Comparison of ENCODE assay signal across 23 cellular contexts in genomic region chr15:96699871-96700401, GRCh38.
A peak's percentile ranks its signal among the peaks of the same experiment; 100 is the strongest.
DNase-seq lines count a peak whose midpoint lies in the region; ATAC-seq and TF ChIP-seq lines count a peak whose summit lies in the region.
"Had no signal": no experiment of that assay in that cellular context is flagged by ENCODE, and none has a peak within 500 bp of the region (broad histone marks: within the 10 kb centered on the region; RNA-seq: fewer than 3 reads in every experiment).

No MANE protein-coding gene starts in this region.

- no peak overlapping the region for H3K27ac ChIP-seq in iPS-20b (ENCODE audit: low read length)
- H3K27ac ChIP-seq: epithelial cell of prostate, heart left ventricle, left ventricle myocardium inferior, SK-N-MC, skin epidermis, upper lobe of left lung had no signal

- H3K9ac ChIP-seq in iPS-20b (ENCODE audit: low read depth, low read length), result 0 out of 2 replicates have a peak overlapping the region, but pooled peaks have one; percentile 5

- peaks cover 52% of the 10 kb centered on the region for H3K4me1 ChIP-seq in iPS-20b (ENCODE audit: insufficient read depth, low read length)
- H3K4me1 ChIP-seq: BE2C, heart left ventricle, left ventricle myocardium inferior, upper lobe of left lung had no signal

- peak overlapping the region; percentile 16; the same call in 1 of the 2 replicates for H3K4me3 ChIP-seq in iPS-20b (ENCODE audit: low read length)
- H3K4me3 ChIP-seq: heart left ventricle, left ventricle myocardium inferior, SK-N-MC, skin epidermis, upper lobe of left lung had no signal

- DNase-seq in ELF-1 (ENCODE audit: low read depth, low spot score), result peak; percentile 85
- peak; percentile 78 for DNase-seq in NCI-H128 (lab: John Stamatoyannopoulos, UW; ENCODE audit: unreplicated experiment)
- peak; percentile 66 for DNase-seq in NCI-H345 (lab: John Stamatoyannopoulos, UW)
- DNase-seq in NCI-H2227 treated with DMSO at 0.1 percent for 48 hours (lab: John Stamatoyannopoulos, UW), result no peak
- no peak for DNase-seq in GM20000 (ENCODE audit: low spot score)
- no peak for DNase-seq in GDM1 (lab: John Stamatoyannopoulos, UW)
- DNase-seq: activated CD4-positive, alpha-beta T cell treated with anti-CD3 and anti-CD28 coated beads for 36 hours; activated naive CD4-positive, alpha-beta T cell; activated T-cell treated with anti-CD3 and anti-CD28 coated beads, Interleukin-2, amount 50 U/mL, for 24 hours; BE2C; DMS79; heart left ventricle; left ventricle myocardium inferior; naive thymus-derived CD8-positive, alpha-beta T cell; NCI-H146; stimulated activated CD4-positive, alpha-beta T cell treated with anti-CD3 and anti-CD28 coated beads, Interleukin-1b, Interleukin-23, amount 100 ng/mL, for 48 hours; T-helper 2 cell; upper lobe of left lung had no signal

- H3K27me3 ChIP-seq in iPS-20b (ENCODE audit: insufficient read depth, low read length), result peaks cover 22% of the 10 kb centered on the region; the same call in 1 of the 2 replicates
- H3K27me3 ChIP-seq: BE2C, upper lobe of left lung had no signal

- no peaks in the 10 kb centered on the region for H3K36me3 ChIP-seq in iPS-20b (ENCODE audit: insufficient read depth, low read depth, low read length)
- H3K36me3 ChIP-seq: BE2C, heart left ventricle, left ventricle myocardium inferior, upper lobe of left lung had no signal

- no peaks in the 10 kb centered on the region for H3K9me3 ChIP-seq in iPS-20b (ENCODE audit: insufficient read depth, low read depth, low read length)
- H3K9me3 ChIP-seq: BE2C, heart left ventricle, left ventricle myocardium inferior, upper lobe of left lung had no signal

- TF ChIP-seq CTCF in GM20000 (IDR thresholded peaks at IDR 0.05; ENCODE audit: extremely low read depth, missing control alignments), result no peak

- ATAC-seq in HG02623 (IDR thresholded peaks at IDR 0.05; ENCODE audit: unreplicated experiment), result no peak
- ATAC-seq: activated CD4-positive, alpha-beta T cell treated with anti-CD3 and anti-CD28 coated beads for 36 hours; heart left ventricle; naive thymus-derived CD8-positive, alpha-beta T cell had no signal

Comparison
In these comparisons a context has a peak if more than half of its experiments do, and no peak if none do; other contexts are left out.
1. DNase-seq: peak in ELF-1 (single experiment), NCI-H128 (single experiment) and NCI-H345 (single experiment); none in NCI-H2227 treated with DMSO at 0.1 percent for 48 hours (single experiment), GM20000 (single experiment) and GDM1 (single experiment).